In the genomic region with DNA sequence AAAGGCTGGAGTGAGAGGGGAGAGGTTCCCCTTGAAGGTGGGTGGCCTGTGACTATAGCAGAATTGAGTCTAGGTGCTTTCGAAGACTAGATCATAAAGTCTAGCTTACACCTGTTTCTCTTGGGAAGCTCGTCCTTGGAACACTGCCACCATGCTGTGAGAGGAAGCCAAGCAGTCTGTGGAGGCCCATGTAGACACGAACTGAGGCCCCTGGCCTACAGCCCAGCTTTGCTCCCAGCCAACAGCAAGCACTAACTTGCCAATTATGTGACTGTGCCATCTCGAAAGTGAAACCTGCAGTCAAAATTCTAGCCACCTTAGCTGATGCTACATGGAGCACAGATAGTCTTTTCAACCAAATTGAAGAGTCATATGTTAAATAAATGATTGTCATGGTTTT, we compare ENCODE assay signal across 9 cellular contexts.
DNase-seq lines count a peak whose midpoint lies in the region; ATAC-seq, FAIRE-seq and TF ChIP-seq lines count a peak whose summit lies in the region.
"Had no signal": no experiment of that assay in that cellular context is flagged by ENCODE, and none has a peak within 500 bp of the region (broad histone marks: within the 10 kb centered on the region; RNA-seq: fewer than 3 reads in every experiment).

No MANE protein-coding gene starts in this region.

- no peaks in the 10 kb centered on the region for H4K20me1 ChIP-seq in KMS-11 (ENCODE audit: insufficient read depth)
- no peaks in the 10 kb centered on the region for H4K20me1 ChIP-seq in keratinocyte (ENCODE audit: control insufficient read depth, extremely low read depth, insufficient read depth, low read length)

- H3K4me1 ChIP-seq in KMS-11 (ENCODE audit: low read depth, poor library complexity, severe bottlenecking) (peaks cover 23% of the 10 kb centered on the region), keratinocyte (ENCODE audit: control insufficient read depth, extremely low read depth, insufficient read depth, low read length) (no peaks in the 10 kb centered on the region)

- H3K27ac ChIP-seq in KMS-11: peak overlapping the region; percentile 22
- no peak overlapping the region for H3K27ac ChIP-seq in keratinocyte (ENCODE audit: control insufficient read depth, insufficient read depth, low read length)

- no peaks in the 10 kb centered on the region for H3K36me3 Mint-ChIP-seq in activated CD8-positive, alpha-beta T cell treated with anti-CD3 and anti-CD28 coated beads, Interleukin-2, amount 10 ng/mL, durations not matched to agents 7 days and 5 days (ENCODE audit: low read depth)
- H3K36me3 Mint-ChIP-seq in activated T-helper 17 cell treated with anti-CD3 and anti-CD28 coated beads, Interleukin-2, amount 50 U/mL, for 72 hours (ENCODE audit: low read depth): no peaks in the 10 kb centered on the region

- H3K4me2 ChIP-seq in KMS-11 (peak overlapping the region; percentile 33; the same call in 1 of the 2 replicates), keratinocyte (ENCODE audit: control insufficient read depth, extremely low read depth, insufficient read depth, low read depth, low read length) (no peak overlapping the region)

- H3K36me3 ChIP-seq in KMS-11 (ENCODE audit: insufficient read depth) (no peaks in the 10 kb centered on the region), keratinocyte (ENCODE audit: control insufficient read depth in 2 of 2, extremely low read depth in 1 of 2, insufficient read depth in 2 of 2, low read length in 2 of 2) (no peaks in the 10 kb centered on the region)

- POLR2A ChIA-PET in activated CD8-positive, alpha-beta T cell treated with anti-CD3 and anti-CD28 coated beads, Interleukin-2, amount 10 ng/mL, durations not matched to agents 7 days and 5 days (lab: Charles Lee): no interaction called here

- no peaks in the 10 kb centered on the region for H3K9me3 Mint-ChIP-seq in activated CD8-positive, alpha-beta T cell treated with anti-CD3 and anti-CD28 coated beads, Interleukin-2, amount 10 ng/mL, durations not matched to agents 7 days and 5 days (ENCODE audit: insufficient read depth)
- no peaks in the 10 kb centered on the region for H3K9me3 Mint-ChIP-seq in activated T-helper 17 cell treated with anti-CD3 and anti-CD28 coated beads, Interleukin-2, amount 50 U/mL, for 72 hours

- no peaks in the 10 kb centered on the region for H3K9me1 ChIP-seq in keratinocyte (ENCODE audit: control insufficient read depth, extremely low read depth, insufficient read depth, low read length)

- H3K27ac Mint-ChIP-seq in activated CD8-positive, alpha-beta T cell treated with anti-CD3 and anti-CD28 coated beads, Interleukin-2, amount 10 ng/mL, durations not matched to agents 7 days and 5 days: no peak overlapping the region
- no peak overlapping the region for H3K27ac Mint-ChIP-seq in activated T-helper 17 cell treated with anti-CD3 and anti-CD28 coated beads, Interleukin-2, amount 50 U/mL, for 72 hours

- peak; percentile 8 for DNase-seq in GM10266 (ENCODE audit: extremely low spot score)
- DNase-seq in activated CD8-positive, alpha-beta T cell treated with anti-CD3 and anti-CD28 coated beads, Interleukin-2, amount 10 ng/mL, durations not matched to agents 7 days and 5 days: peak; percentile 21
- DNase-seq in keratinocyte (ENCODE audit: low read depth, low spot score): no peak
- DNase-seq in stimulated activated CD4-positive, alpha-beta T cell treated with anti-CD3 and anti-CD28 coated beads, Interleukin-12 subunit alpha, Interleukin-12 subunit beta, amount 100 ng/mL, for 4 hours: no peak
- DNase-seq in CD1c-positive myeloid dendritic cell (ENCODE audit: extremely low spot score): no peak

- H3K4me3 Mint-ChIP-seq in activated CD8-positive, alpha-beta T cell treated with anti-CD3 and anti-CD28 coated beads, Interleukin-2, amount 10 ng/mL, durations not matched to agents 7 days and 5 days: no peak overlapping the region
- H3K4me3 Mint-ChIP-seq in activated T-helper 17 cell treated with anti-CD3 and anti-CD28 coated beads, Interleukin-2, amount 50 U/mL, for 72 hours: no peak overlapping the region

- H3K79me2 ChIP-seq in KMS-11 (ENCODE audit: insufficient read depth, low read depth): no peaks in the 10 kb centered on the region
- H3K79me2 ChIP-seq in keratinocyte (ENCODE audit: control insufficient read depth, insufficient read depth, low read length): no peaks in the 10 kb centered on the region

- no peaks in the 10 kb centered on the region for H3K4me1 Mint-ChIP-seq in activated CD8-positive, alpha-beta T cell treated with anti-CD3 and anti-CD28 coated beads, Interleukin-2, amount 10 ng/mL, durations not matched to agents 7 days and 5 days (ENCODE audit: low read depth)
- no peaks in the 10 kb centered on the region for H3K4me1 Mint-ChIP-seq in activated T-helper 17 cell treated with anti-CD3 and anti-CD28 coated beads, Interleukin-2, amount 50 U/mL, for 72 hours

- H3K9me3 ChIP-seq in keratinocyte (ENCODE audit: control insufficient read depth, low read depth, low read length): no peaks in the 10 kb centered on the region

- H3K9ac ChIP-seq in KMS-11 (no peak overlapping the region), keratinocyte (ENCODE audit: control insufficient read depth, extremely low read depth, insufficient read depth, low read length) (no peak overlapping the region)

- FAIRE-seq in keratinocyte (lab: Jason Lieb, UNC): no peak

- peak; percentile 75 for ATAC-seq in GM21529 (IDR thresholded peaks at IDR 0.05; ENCODE audit: unreplicated experiment)
- no peak for ATAC-seq in activated CD8-positive, alpha-beta T cell treated with anti-CD3 and anti-CD28 coated beads, Interleukin-2, amount 10 ng/mL, durations not matched to agents 7 days and 5 days
- ATAC-seq in activated T-helper 17 cell treated with anti-CD3 and anti-CD28 coated beads, Interleukin-2, amount 50 U/mL, for 72 hours (replicated peaks): no peak
- ATAC-seq: Panc1 had no signal

- H3K4me3 ChIP-seq in KMS-11 (IDR thresholded peaks at IDR 0.05; ENCODE audit: insufficient read depth, low read depth, low read length): no peak overlapping the region
- no peak overlapping the region for H3K4me3 ChIP-seq in keratinocyte (ENCODE audit: control insufficient read depth in 2 of 3, extremely low read depth in 1 of 3, insufficient read depth in 2 of 3, low read depth in 1 of 3, low read length in 3 of 3)

- dilution Hi-C loops in keratinocyte (cut with MboI; ENCODE audit: extremely low pct_ligation_motif_present, low sequenced_read_pairs): no loop called here

- TF ChIP-seq CTCF in GM10266 (IDR thresholded peaks at IDR 0.05; ENCODE audit: control insufficient read depth, insufficient read depth, low read depth, missing control alignments) (peak; percentile 21), KMS-11 (conservative IDR thresholded peaks at IDR 0.05; ENCODE audit: low read depth, low read length) (peak; percentile 69), keratinocyte (optimal IDR thresholded peaks at IDR 0.05 in 1 of 3, IDR thresholded peaks at IDR 0.05 in 1 of 3, conservative IDR thresholded peaks at IDR 0.05 in 1 of 3; ENCODE audit: extremely low read depth in 1 of 3, insufficient read depth in 2 of 3, low read length in 3 of 3) (peak in 2 of 3 experiments; percentile 51 to 66)

- H2AFZ ChIP-seq in KMS-11 (ENCODE audit: low read depth) (peak overlapping the region; percentile 31; the same call in 1 of the 2 replicates), keratinocyte (ENCODE audit: control insufficient read depth, low read length) (no peak overlapping the region)

- no peaks in the 10 kb centered on the region for H3K27me3 Mint-ChIP-seq in activated CD8-positive, alpha-beta T cell treated with anti-CD3 and anti-CD28 coated beads, Interleukin-2, amount 10 ng/mL, durations not matched to agents 7 days and 5 days (ENCODE audit: low read depth)
- no peaks in the 10 kb centered on the region for H3K27me3 Mint-ChIP-seq in activated T-helper 17 cell treated with anti-CD3 and anti-CD28 coated beads, Interleukin-2, amount 50 U/mL, for 72 hours

- CTCF ChIA-PET in activated CD8-positive, alpha-beta T cell treated with anti-CD3 and anti-CD28 coated beads, Interleukin-2, amount 10 ng/mL, durations not matched to agents 7 days and 5 days (lab: Charles Lee): no interaction called here

- H3K27me3 ChIP-seq in KMS-11 (ENCODE audit: insufficient read depth, low read depth) (no peaks in the 10 kb centered on the region), keratinocyte (ENCODE audit: control insufficient read depth, extremely low read depth, insufficient read depth, low read length) (no peaks in the 10 kb centered on the region)

Comparison
In these comparisons a context has a peak if more than half of its experiments do, and no peak if none do; other contexts are left out.
1. DNase-seq: peak in GM10266 (single experiment) and activated CD8-positive, alpha-beta T cell treated with anti-CD3 and anti-CD28 coated beads, Interleukin-2, amount 10 ng/mL, durations not matched to agents 7 days and 5 days (single experiment); none in keratinocyte (single experiment), stimulated activated CD4-positive, alpha-beta T cell treated with anti-CD3 and anti-CD28 coated beads, Interleukin-12 subunit alpha, Interleukin-12 subunit beta, amount 100 ng/mL, for 4 hours (single experiment) and CD1c-positive myeloid dendritic cell (single experiment).
2. Peak in every context shown above with its lines, with median percentiles within 50 percentile points of each other: CTCF ChIP-seq.